36 cellular contexts compared by ENCODE assay signal in genomic region chr4:18081708-18082107, GRCh38.
DNase-seq lines count a peak whose midpoint lies in the region; ATAC-seq, FAIRE-seq and TF ChIP-seq lines count a peak whose summit lies in the region.
"Had no signal": no experiment of that assay in that cellular context is flagged by ENCODE, and none has a peak within 500 bp of the region (broad histone marks: within the 10 kb centered on the region; RNA-seq: fewer than 3 reads in every experiment).

No MANE protein-coding gene starts in this region.

- no peak overlapping the region for H3K18ac ChIP-seq in trophoblast cell (ENCODE audit: low read length)

- H3K4me3 ChIP-seq in K562 (no peak overlapping the region), lung (no peak overlapping the region), trophoblast cell (ENCODE audit: low read depth, low read length) (no peak overlapping the region)
- H3K4me3 ChIP-seq: A549; BLaER1; BLaER1 treated with 17β-estradiol and CSF1 and Interleukin-3, amounts not matched to agents 10 nM and 100 nM had no signal

- TF ChIP-seq CTCF in K562 (IDR thresholded peaks at IDR 0.05 in 2 of 3, conservative IDR thresholded peaks at IDR 0.05 in 1 of 3; ENCODE audit: insufficient read depth in 2 of 3, low read depth in 1 of 3, low read length in 3 of 3) (no peak), lung (IDR thresholded peaks at IDR 0.05; ENCODE audit: control extremely low read depth, extremely low read depth) (no peak)

- no peaks in the 10 kb centered on the region for H3K4me1 Mint-ChIP-seq in activated CD4-positive, alpha-beta T cell treated with anti-CD3 and anti-CD28 coated beads for 36 hours
- H3K4me1 Mint-ChIP-seq: B cell; CD14-positive monocyte; CD4-positive, alpha-beta memory T cell; CD8-positive, alpha-beta memory T cell had no signal

- H3K79me1 ChIP-seq in trophoblast cell (ENCODE audit: low read length): peaks cover 6% of the 10 kb centered on the region

- H4K12ac ChIP-seq in trophoblast cell (ENCODE audit: low read depth, low read length): peak overlapping the region; percentile 18

- no TSS peak for BruUV-seq in K562 (replicated peaks; lab: Mats Ljungman, UMichigan)

- intact Hi-C loops in K562 (cut with micrococcal nuclease): no loop called here
- intact Hi-C loops in activated CD4-positive, alpha-beta T cell treated with anti-CD3 and anti-CD28 coated beads for 36 hours (cut with DNase I, micrococcal nuclease): no loop called here

- no peaks in the 10 kb centered on the region for H3K36me3 ChIP-seq in K562 (ENCODE audit: control insufficient read depth, insufficient read depth, low read length)
- no peaks in the 10 kb centered on the region for H3K36me3 ChIP-seq in lung (ENCODE audit: control insufficient read depth in 2 of 2, insufficient read depth in 2 of 2, low read length in 2 of 2)
- no peaks in the 10 kb centered on the region for H3K36me3 ChIP-seq in trophoblast cell (ENCODE audit: control insufficient read depth in 1 of 2, insufficient read depth in 2 of 2, low read length in 2 of 2)
- H3K36me3 ChIP-seq: BE2C; BLaER1; BLaER1 treated with 17β-estradiol and CSF1 and Interleukin-3, amounts not matched to agents 10 nM and 100 nM had no signal

- H3K79me2 ChIP-seq in K562 (ENCODE audit: control insufficient read depth, insufficient read depth, low read length) (no peaks in the 10 kb centered on the region), trophoblast cell (ENCODE audit: control insufficient read depth, insufficient read depth, low read length, poor library complexity) (no peaks in the 10 kb centered on the region)

- no peak overlapping the region for H4K8ac ChIP-seq in trophoblast cell (ENCODE audit: low read depth, low read length)

- peak overlapping the region; percentile 77 for H3K14ac ChIP-seq in trophoblast cell (ENCODE audit: low read length)

- H2AK5ac ChIP-seq in trophoblast cell (ENCODE audit: low read length): no peak overlapping the region

- DNase-seq in K562 (ENCODE audit: extremely low read depth in 1 of 4, low spot score in 3 of 4) (peak in 1 of 4 experiments; percentile 19), lung (ENCODE audit: low spot score) (no peak), trophoblast cell (no peak), T-helper 1 cell (no peak), HT-29 (ENCODE audit: low spot score) (no peak)
- DNase-seq in activated CD4-positive, alpha-beta T cell treated with anti-CD3 and anti-CD28 coated beads for 36 hours: no peak
- DNase-seq: 8988T; ACHN; AML-193; BE2C; C1 segment of cervical spinal cord; Caco-2; Calu3; CD4-positive, alpha-beta memory T cell; CD4-positive, alpha-beta T cell; CD4-positive, CD25-positive, alpha-beta regulatory T cell; CD8-positive, alpha-beta memory T cell; CD8-positive, alpha-beta T cell; COR-L47; DMS 273 treated with DMSO at 0.1 percent for 48 hours; DMS153; DMS79; DMS79 treated with DMSO at 0.1 percent for 48 hours; DND-41; EL had no signal

- no peak overlapping the region for H3K27ac ChIP-seq in K562 (ENCODE audit: extremely low read depth, low read depth, low read length)
- no peak overlapping the region for H3K27ac ChIP-seq in lung (ENCODE audit: low read depth in 1 of 2, low read length in 1 of 2)
- H3K27ac ChIP-seq in trophoblast cell (ENCODE audit: low read depth, low read length): peak overlapping the region; percentile 77
- H3K27ac ChIP-seq: 22Rv1; A549; BLaER1; BLaER1 treated with 17β-estradiol and CSF1 and Interleukin-3, amounts not matched to agents 10 nM and 100 nM; C4-2B had no signal

- in situ Hi-C loops in K562 (cut with MboI): no loop called here

- no peak for FAIRE-seq in K562 (lab: Jason Lieb, UNC)
- FAIRE-seq: A204.1, A549, D721Med had no signal

- H2BK120ac ChIP-seq in trophoblast cell (ENCODE audit: insufficient read depth, low read length, poor library complexity): peak overlapping the region; percentile 90

- CTCF ChIA-PET in K562 (lab: Yijun Ruan, JAX; ENCODE audit: low intra/inter-chr PET ratio): no interaction called here
- CTCF ChIA-PET in activated CD4-positive, alpha-beta T cell treated with anti-CD3 and anti-CD28 coated beads for 36 hours (lab: Charles Lee): no interaction called here

- WGBS in K562 (ENCODE audit: insufficient coverage, low coverage, missing lambda C conversion rate): 0% methylated on average over 3 of the region's 3 CpGs
- WGBS in lung, 2 donors: 91 to 93% methylated on average over 3 of the region's 3 CpGs
- no CpG with 5 or more reads among the region's 3 CpGs for WGBS in trophoblast cell (ENCODE audit: extremely low coverage, insufficient coverage, insufficient read length)

- no peak for TF ChIP-seq EP300 in K562 (IDR thresholded peaks at IDR 0.05; ENCODE audit: low read length)

- no peak overlapping the region for H3K4me3 Mint-ChIP-seq in activated CD4-positive, alpha-beta T cell treated with anti-CD3 and anti-CD28 coated beads for 36 hours
- H3K4me3 Mint-ChIP-seq: B cell; CD14-positive monocyte; CD4-positive, alpha-beta memory T cell; CD4-positive, alpha-beta T cell; CD4-positive, CD25-positive, alpha-beta regulatory T cell; CD8-positive, alpha-beta memory T cell; CD8-positive, alpha-beta T cell had no signal

- peak overlapping the region; percentile 93 for H2BK5ac ChIP-seq in trophoblast cell (ENCODE audit: low read depth, low read length, poor library complexity)

- no peak overlapping the region for H2AFZ ChIP-seq in K562 (ENCODE audit: low read depth, low read length)
- H2AFZ ChIP-seq in trophoblast cell (ENCODE audit: insufficient read depth, low read length, poor library complexity): no peak overlapping the region

- H3K4ac ChIP-seq in trophoblast cell (ENCODE audit: low read depth, low read length): peak overlapping the region; percentile 62

- H3K27me3 ChIP-seq in K562 (ENCODE audit: control insufficient read depth in 2 of 2, insufficient read depth in 2 of 2, low read length in 2 of 2) (no peaks in the 10 kb centered on the region), lung (ENCODE audit: control insufficient read depth, insufficient read depth) (no peaks in the 10 kb centered on the region), trophoblast cell (ENCODE audit: insufficient read depth, low read length) (no peaks in the 10 kb centered on the region)
- H3K27me3 ChIP-seq: BLaER1; BLaER1 treated with 17β-estradiol and CSF1 and Interleukin-3, amounts not matched to agents 10 nM and 100 nM had no signal

- H3K9me3 Mint-ChIP-seq in activated CD4-positive, alpha-beta T cell treated with anti-CD3 and anti-CD28 coated beads for 36 hours (ENCODE audit: low read depth): peaks cover 2% of the 10 kb centered on the region
- H3K9me3 Mint-ChIP-seq: CD4-positive, alpha-beta T cell had no signal

- H3K9ac ChIP-seq in K562 (ENCODE audit: insufficient read depth in 1 of 2, low read depth in 2 of 2, low read length in 2 of 2) (no peak overlapping the region), trophoblast cell (ENCODE audit: low read length) (no peak overlapping the region)
- H3K9ac ChIP-seq: BLaER1; BLaER1 treated with 17β-estradiol and CSF1 and Interleukin-3, amounts not matched to agents 10 nM and 100 nM had no signal

- H3K9me3 ChIP-seq in K562 (replicated peaks; ENCODE audit: control insufficient read depth, insufficient read depth, low read depth, low read length) (no peaks in the 10 kb centered on the region), lung (ENCODE audit: control insufficient read depth in 2 of 2, insufficient read depth in 1 of 2, low read length in 1 of 2) (no peaks in the 10 kb centered on the region), trophoblast cell (ENCODE audit: insufficient read depth, low read depth, low read length) (no peaks in the 10 kb centered on the region)
- H3K9me3 ChIP-seq: A549, BE2C, BLaER1 had no signal

- no peaks in the 10 kb centered on the region for H3K36me3 Mint-ChIP-seq in activated CD4-positive, alpha-beta T cell treated with anti-CD3 and anti-CD28 coated beads for 36 hours (ENCODE audit: low read depth)
- H3K36me3 Mint-ChIP-seq: CD14-positive monocyte; CD4-positive, alpha-beta memory T cell; CD4-positive, CD25-positive, alpha-beta regulatory T cell; CD8-positive, alpha-beta memory T cell; CD8-positive, alpha-beta T cell had no signal

- no peaks in the 10 kb centered on the region for H4K20me1 ChIP-seq in K562 (replicated peaks; ENCODE audit: control insufficient read depth, insufficient read depth, low read length)
- H4K20me1 ChIP-seq: BLaER1; BLaER1 treated with 17β-estradiol and CSF1 and Interleukin-3, amounts not matched to agents 10 nM and 100 nM had no signal

- peak overlapping the region; percentile 98 for H2BK12ac ChIP-seq in trophoblast cell (ENCODE audit: low read length)

- peaks cover 33% of the 10 kb centered on the region for H3K27me3 Mint-ChIP-seq in activated CD4-positive, alpha-beta T cell treated with anti-CD3 and anti-CD28 coated beads for 36 hours

- TF ChIP-seq RAD21 in K562 (CRISPR knock-in tag; conservative IDR thresholded peaks at IDR 0.05 in 1 of 2, IDR thresholded peaks at IDR 0.05 in 1 of 2): no peak

- peak overlapping the region; percentile 68 for H4K91ac ChIP-seq in trophoblast cell (ENCODE audit: low read depth, low read length)

- peak; percentile 49 for ATAC-seq in K562
- peak; percentile 31 for ATAC-seq in esophagus mucosa
- peak; percentile 11 for ATAC-seq in lung (ENCODE audit: insufficient read depth, low FRiP score)
- no peak for ATAC-seq in activated CD4-positive, alpha-beta T cell treated with anti-CD3 and anti-CD28 coated beads for 36 hours
- no peak for ATAC-seq in HG02970 (IDR thresholded peaks at IDR 0.05; ENCODE audit: low FRiP score, unreplicated experiment)
- ATAC-seq: A549; CD8-positive, alpha-beta T cell had no signal

- no peak overlapping the region for H3K27ac Mint-ChIP-seq in activated CD4-positive, alpha-beta T cell treated with anti-CD3 and anti-CD28 coated beads for 36 hours
- H3K27ac Mint-ChIP-seq: B cell; CD14-positive monocyte; CD4-positive, alpha-beta memory T cell; CD4-positive, alpha-beta T cell; CD4-positive, CD25-positive, alpha-beta regulatory T cell; CD8-positive, alpha-beta memory T cell; CD8-positive, alpha-beta T cell had no signal

- H3K4me1 ChIP-seq in K562 (replicated peaks in 1 of 2; ENCODE audit: control insufficient read depth in 2 of 2, insufficient read depth in 2 of 2, low read length in 2 of 2) (no peaks in the 10 kb centered on the region), lung (ENCODE audit: control insufficient read depth in 2 of 2, insufficient read depth in 2 of 2, low read length in 2 of 2) (no peaks in the 10 kb centered on the region), trophoblast cell (ENCODE audit: control insufficient read depth in 1 of 2, insufficient read depth in 2 of 2, low read length in 2 of 2) (peaks cover 4% of the 10 kb centered on the region in 2 experiments)
- H3K4me1 ChIP-seq: A549, BE2C, Caco-2 had no signal

- POLR2A ChIA-PET in K562 (lab: Yijun Ruan, JAX): no interaction called here
- POLR2A ChIA-PET in activated CD4-positive, alpha-beta T cell treated with anti-CD3 and anti-CD28 coated beads for 36 hours (lab: Charles Lee): no interaction called here

- no peak overlapping the region for H3K4me2 ChIP-seq in K562 (ENCODE audit: insufficient read depth, low read length)
- no peak overlapping the region for H3K4me2 ChIP-seq in trophoblast cell (ENCODE audit: low read length)
- H3K4me2 ChIP-seq: A549; BLaER1; BLaER1 treated with 17β-estradiol and CSF1 and Interleukin-3, amounts not matched to agents 10 nM and 100 nM had no signal

- no peak for TF ChIP-seq POLR2A in K562 (conservative IDR thresholded peaks at IDR 0.05)

- H3K9me1 ChIP-seq in K562 (ENCODE audit: control insufficient read depth, insufficient read depth, low read length): no peaks in the 10 kb centered on the region

- no peak overlapping the region for H3K23ac ChIP-seq in trophoblast cell (ENCODE audit: low read length)

Comparison
In these comparisons a context has a peak if more than half of its experiments do, and no peak if none do; other contexts are left out.
1. ATAC-seq: peak in K562 (single experiment), esophagus mucosa (single experiment) and lung (single experiment); none in activated CD4-positive, alpha-beta T cell treated with anti-CD3 and anti-CD28 coated beads for 36 hours (single experiment) and HG02970 (single experiment).